10 cellular contexts compared by ENCODE assay signal in the genomic region with DNA sequence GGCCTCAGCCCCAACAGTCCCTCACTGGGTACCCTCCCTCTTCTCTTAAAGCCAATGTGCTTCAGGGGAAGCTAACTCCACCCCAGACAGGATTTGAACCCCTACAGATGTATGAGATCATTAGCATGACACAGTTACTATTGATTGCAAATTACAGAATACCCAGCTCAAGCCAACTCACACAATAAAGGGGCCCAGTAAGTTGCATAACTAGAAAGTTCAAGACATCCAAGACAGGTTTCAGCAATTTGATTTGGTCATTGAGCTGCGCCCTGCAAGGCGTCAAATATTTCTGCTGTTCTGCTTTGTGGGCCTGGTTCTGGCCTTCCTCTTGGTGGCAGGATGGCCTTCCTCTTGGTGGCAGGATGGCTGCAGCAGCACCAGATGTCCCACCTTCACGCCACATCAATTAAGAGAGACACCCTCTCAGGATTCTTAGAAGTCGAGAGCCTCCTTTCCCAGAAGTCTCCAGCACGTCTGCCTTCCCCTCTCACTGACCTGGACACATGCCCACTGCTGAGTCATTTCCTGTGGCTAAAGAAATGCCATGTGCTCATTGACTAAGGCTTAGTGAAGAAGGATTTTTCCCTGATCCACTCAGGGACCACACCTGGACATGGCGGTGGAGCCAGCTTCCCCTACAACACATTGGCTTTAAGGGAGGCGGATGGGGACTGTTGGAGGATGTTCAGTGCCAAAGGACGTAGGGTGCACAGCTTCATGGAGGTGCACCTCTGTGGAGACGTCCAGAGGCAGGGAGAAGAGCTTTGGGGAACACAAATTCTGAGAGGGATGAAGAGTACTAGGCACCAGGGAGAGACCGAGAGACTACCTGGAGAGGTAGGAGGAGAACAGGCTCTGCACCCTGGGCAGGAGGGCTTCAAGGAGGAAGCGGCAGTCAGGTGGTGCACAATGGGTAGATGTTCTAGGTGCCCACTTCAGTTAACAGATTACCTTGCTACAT. TPM values are rescaled to one million over a fixed set of nuclear protein-coding genes. Genes with fewer than 3 reads are reported as not detected.
DNase-seq lines count a peak whose midpoint lies in the region; ATAC-seq and TF ChIP-seq lines count a peak whose summit lies in the region.
"Had no signal": no experiment of that assay in that cellular context is flagged by ENCODE, and none has a peak within 500 bp of the region (broad histone marks: within the 10 kb centered on the region; RNA-seq: fewer than 3 reads in every experiment).

No MANE protein-coding gene starts in this region.

- peaks cover 12 to 62% of the 10 kb centered on the region in 2 experiments for H3K79me1 ChIP-seq in IMR-90 (ENCODE audit: low read depth in 1 of 2, low read length in 2 of 2)

- H3K18ac ChIP-seq in IMR-90 (ENCODE audit: low read depth, low read length): peak overlapping the region; percentile 25; the same call in 1 of the 2 replicates

- peak overlapping the region; percentile 64; the same call in 2 of the 3 replicates for H2BK15ac ChIP-seq in IMR-90 (ENCODE audit: low read depth, low read length)

- H3K56ac ChIP-seq in IMR-90 (ENCODE audit: extremely low read depth, insufficient read depth, low read length): 0 out of 2 replicates have a peak overlapping the region, but pooled peaks have one; percentile 2

- POLR2A ChIA-PET in IMR-90 (lab: Charles Lee; ENCODE audit: unreplicated experiment): no interaction called here
- POLR2A ChIA-PET in CD8-positive, alpha-beta memory T cell (lab: Charles Lee): no interaction called here

- BruUV-seq in IMR-90 (replicated peaks; lab: Mats Ljungman, UMichigan): no TSS peak

- H4K20me1 ChIP-seq in IMR-90 (ENCODE audit: insufficient read depth, low read length): peaks cover 18% of the 10 kb centered on the region; the same call in 1 of the 2 replicates

- H3K23ac ChIP-seq in IMR-90 (ENCODE audit: low read depth, low read length): peak overlapping the region; percentile 46

- DNase-seq in IMR-90: peak; percentile 98
- DNase-seq in brain microvascular endothelial cell: peak; percentile 94
- peak in 1 of 3 donors; percentile 78 for DNase-seq in right lobe of liver
- no peak for DNase-seq in HuH-7.5 (ENCODE audit: low spot score)
- no peak for DNase-seq in CD8-positive, alpha-beta memory T cell
- no peak for DNase-seq in spleen
- DNase-seq: activated effector memory CD4-positive, alpha-beta T cell treated with anti-CD3 and anti-CD28 coated beads, Interleukin-2, amount 50 U/mL, for 16 hours had no signal

- H4K91ac ChIP-seq in IMR-90 (ENCODE audit: insufficient read depth, low read depth, low read length): peak overlapping the region; percentile 93

- peak overlapping the region; percentile 86 for H3K14ac ChIP-seq in IMR-90 (replicated peaks; ENCODE audit: low read depth, low read length)

- H3K79me2 ChIP-seq in ACC112 (ENCODE audit: control insufficient read depth, insufficient read depth, low read length, unreplicated experiment): no peaks in the 10 kb centered on the region

- H3K4ac ChIP-seq in IMR-90 (ENCODE audit: low read depth, low read length): peak overlapping the region; percentile 96

- peak overlapping the region; percentile 99 for H2AK5ac ChIP-seq in IMR-90 (ENCODE audit: low read depth, low read length)

- peaks cover 32% of the 10 kb centered on the region for H3K36me3 ChIP-seq in ACC112 (ENCODE audit: insufficient read depth, low read length)
- peaks cover 48% of the 10 kb centered on the region for H3K36me3 ChIP-seq in IMR-90 (ENCODE audit: control insufficient read depth, insufficient read depth, low read length)
- H3K36me3 ChIP-seq in brain microvascular endothelial cell (replicated peaks): peaks cover 97% of the 10 kb centered on the region
- peaks cover 2 to 34% (median 14%) of the 10 kb centered on the region in 4 donors for H3K36me3 ChIP-seq in right lobe of liver
- peaks cover 8% of the 10 kb centered on the region for H3K36me3 ChIP-seq in CD8-positive, alpha-beta memory T cell (ENCODE audit: insufficient read depth, low read length)
- peaks cover 0 to 99% (median 32%) of the 10 kb centered on the region in 6 donors for H3K36me3 ChIP-seq in spleen

- H3K27ac ChIP-seq in ACC112 (ENCODE audit: low read depth, low read length) (peak overlapping the region; percentile 87), IMR-90 (ENCODE audit: insufficient read depth, low read length) (peak overlapping the region; percentile 3; the same call in 1 of the 2 replicates), brain microvascular endothelial cell (peak overlapping the region; percentile 22), right lobe of liver (peak overlapping the region; percentile 33 to 98 (median 76)), spleen (no peak overlapping the region)
- no peak overlapping the region for H3K27ac ChIP-seq in CD8-positive, alpha-beta memory T cell (ENCODE audit: low read depth, low read length)

- TF ChIP-seq CTCF in IMR-90 (conservative IDR thresholded peaks at IDR 0.05; ENCODE audit: low read depth, low read length) (no peak), brain microvascular endothelial cell (IDR thresholded peaks at IDR 0.05; ENCODE audit: low read depth, low read length, missing control alignments) (no peak), right lobe of liver (IDR thresholded peaks at IDR 0.05) (no peak), spleen (IDR thresholded peaks at IDR 0.05 in 8 of 11, conservative IDR thresholded peaks at IDR 0.05 in 3 of 11) (no peak)

- H3K4me1 ChIP-seq in ACC112 (ENCODE audit: control insufficient read depth, insufficient read depth, low read length, unreplicated experiment): peaks cover 57% of the 10 kb centered on the region
- H3K4me1 ChIP-seq in IMR-90 (ENCODE audit: control insufficient read depth, insufficient read depth, low read length): peaks cover 25% of the 10 kb centered on the region
- H3K4me1 ChIP-seq in right lobe of liver: peaks cover 0 to 48% (median 20%) of the 10 kb centered on the region in 4 donors
- no peaks in the 10 kb centered on the region for H3K4me1 ChIP-seq in CD8-positive, alpha-beta memory T cell (ENCODE audit: insufficient read depth, low read length)
- peaks cover 0 to 17% (median 0%) of the 10 kb centered on the region in 6 donors for H3K4me1 ChIP-seq in spleen

- H3K4me2 ChIP-seq in IMR-90 (ENCODE audit: low read depth, low read length): no peak overlapping the region

- peak overlapping the region; percentile 90 for H2BK120ac ChIP-seq in IMR-90 (ENCODE audit: low read depth, low read length)

- H3K9me1 ChIP-seq in IMR-90 (ENCODE audit: insufficient read depth, low read length): peaks cover 38% of the 10 kb centered on the region

- H3K4me1 Mint-ChIP-seq in CD8-positive, alpha-beta memory T cell: no peaks in the 10 kb centered on the region

- H2AK9ac ChIP-seq in IMR-90 (replicated peaks; ENCODE audit: low read depth, low read length, poor library complexity): peak overlapping the region; percentile 93

- peaks cover 14 to 57% (median 19%) of the 10 kb centered on the region in 3 donors for H3K36me3 Mint-ChIP-seq in CD8-positive, alpha-beta memory T cell

- intact Hi-C loops in IMR-90 (cut with micrococcal nuclease) (loop anchor here (5.0 kb wide), 2 partner anchors 94 to 209 kb away; no protein-coding TSS in a partner anchor), right lobe of liver (cut with DNase I) (loop anchor here in 1 of 2 donors (10.0 kb wide), 1 partner anchor 47 kb away; no protein-coding TSS in a partner anchor), spleen (cut with DNase I; ENCODE audit: low total_unique reads) (no loop called here)

- no peaks in the 10 kb centered on the region for H3K27me3 ChIP-seq in ACC112 (ENCODE audit: insufficient read depth, low read length)
- no peaks in the 10 kb centered on the region for H3K27me3 ChIP-seq in IMR-90 (ENCODE audit: control insufficient read depth, insufficient read depth, low read length)
- no peaks in the 10 kb centered on the region for H3K27me3 ChIP-seq in brain microvascular endothelial cell (replicated peaks)
- no peaks in the 10 kb centered on the region for H3K27me3 ChIP-seq in right lobe of liver
- H3K27me3 ChIP-seq in CD8-positive, alpha-beta memory T cell (ENCODE audit: insufficient read depth, low read length, poor library complexity, severe bottlenecking): no peaks in the 10 kb centered on the region
- H3K27me3 ChIP-seq in spleen (replicated peaks in 1 of 7): no peaks in the 10 kb centered on the region

- H3K4me3 ChIP-seq in ACC112 (ENCODE audit: low read depth, low read length): peak overlapping the region; percentile 33; the same call in 1 of the 2 replicates
- H3K4me3 ChIP-seq in IMR-90 (ENCODE audit: insufficient read depth, low read depth, low read length): no peak overlapping the region
- no peak overlapping the region for H3K4me3 ChIP-seq in brain microvascular endothelial cell (ENCODE audit: low read depth, low read length)
- no peak overlapping the region for H3K4me3 ChIP-seq in right lobe of liver
- H3K4me3 ChIP-seq in CD8-positive, alpha-beta memory T cell (ENCODE audit: low read length): no peak overlapping the region
- no peak overlapping the region for H3K4me3 ChIP-seq in spleen

- peak overlapping the region in 2 of 8 donors; percentile 15 to 42 for H3K27ac Mint-ChIP-seq in CD8-positive, alpha-beta memory T cell

- peak overlapping the region in 1 of 7 donors; percentile 7 for H3K4me3 Mint-ChIP-seq in CD8-positive, alpha-beta memory T cell
- H3K4me3 Mint-ChIP-seq: IgD-negative memory B cell had no signal

- WGBS in IMR-90 (ENCODE audit: extremely low coverage in 2 of 2, insufficient read length in 1 of 2), 2 experiments: 100% methylated on average over 2 of the region's 11 CpGs; no CpG with 5 or more reads in 1 of the 2 experiments
- WGBS in right lobe of liver (ENCODE audit: insufficient coverage, low coverage, low lambda C conversion rate, missing lambda C conversion rate): 83% methylated on average over 8 of the region's 11 CpGs
- WGBS in spleen, 5 donors: 72 to 87% (median 81%) methylated on average over 11 of the region's 11 CpGs

- H3K9ac ChIP-seq in IMR-90 (ENCODE audit: low read depth, low read length): no peak overlapping the region

- TF ChIP-seq POLR2A in IMR-90 (IDR thresholded peaks at IDR 0.05; ENCODE audit: low read depth, low read length) (no peak), right lobe of liver (IDR thresholded peaks at IDR 0.05) (no peak), spleen (IDR thresholded peaks at IDR 0.05) (no peak)

- peaks cover 2% of the 10 kb centered on the region; the same call in 1 of the 2 replicates for H3K9me3 ChIP-seq in IMR-90 (ENCODE audit: control insufficient read depth, insufficient read depth, low read length)
- no peaks in the 10 kb centered on the region for H3K9me3 ChIP-seq in right lobe of liver
- H3K9me3 ChIP-seq in CD8-positive, alpha-beta memory T cell (ENCODE audit: low read length): no peaks in the 10 kb centered on the region
- H3K9me3 ChIP-seq in spleen: no peaks in the 10 kb centered on the region

- in situ Hi-C loops in IMR-90 (cut with MboI; ENCODE audit: low sequenced_read_pairs): no loop called here
- in situ Hi-C loops in brain microvascular endothelial cell (cut with HindIII; ENCODE audit: low pct_ligation_motif_present, low sequenced_read_pairs): loop anchor here (25.0 kb wide), 1 partner anchor 149 kb away; a partner anchor contains a TSS

- H2BK5ac ChIP-seq in IMR-90 (ENCODE audit: low read depth, low read length, poor library complexity, severe bottlenecking): peak overlapping the region; percentile 73

- no peaks in the 10 kb centered on the region for H3K27me3 Mint-ChIP-seq in CD8-positive, alpha-beta memory T cell
- H3K27me3 Mint-ChIP-seq: IgD-negative memory B cell had no signal

- no peaks in the 10 kb centered on the region for H3K9me3 Mint-ChIP-seq in CD8-positive, alpha-beta memory T cell
- H3K9me3 Mint-ChIP-seq: IgD-negative memory B cell had no signal

- H2AFZ ChIP-seq in ACC112 (ENCODE audit: low read length, unreplicated experiment) (no peak overlapping the region), IMR-90 (replicated peaks; ENCODE audit: low read length, poor library complexity) (peak overlapping the region; percentile 60)

- peak overlapping the region; percentile 10 to 81 for H4K8ac ChIP-seq in IMR-90 (ENCODE audit: low read depth in 2 of 2, low read length in 2 of 2)

- ATAC-seq in IMR-90 (ENCODE audit: low read depth): peak; percentile 47
- ATAC-seq in right lobe of liver: peak in 1 of 4 donors; percentile 22
- no peak for ATAC-seq in HG02938 (IDR thresholded peaks at IDR 0.05; ENCODE audit: unreplicated experiment)

- no peak for TF ChIP-seq RAD21 in IMR-90 (IDR thresholded peaks at IDR 0.05; ENCODE audit: low read length)

- dilution Hi-C loops in IMR-90 (cut with HindIII; ENCODE audit: low sequenced_read_pairs, unreplicated experiment): no loop called here

- CTCF ChIA-PET in IMR-90 (lab: Yijun Ruan, JAX): no interaction called here
- CTCF ChIA-PET in CD8-positive, alpha-beta memory T cell (lab: Charles Lee): interaction anchor here (1.2 to 1.7 kb wide), 2 partner anchors 15 to 16 kb away, joined by 3 to 4 read pairs; no protein-coding TSS in a partner anchor

- peak overlapping the region; percentile 3 for H4K5ac ChIP-seq in IMR-90 (ENCODE audit: low read depth, low read length)

- peak overlapping the region; percentile 90 for H2BK20ac ChIP-seq in IMR-90 (ENCODE audit: low read depth, low read length)

RNA-seq across cellular contexts. Expression of a gene that starts 49.1 kb away (rescaled TPM):
- total RNA-seq in IMR-90 (2012; rRNA removed): not detected in 2 replicates
- not detected in 2 replicates for polyA plus RNA-seq in IMR-90 (2012; rRNA removed)
- not detected in 2 replicates for polyA plus RNA-seq in IMR-90 (2012; cell fraction: cytosol; rRNA removed)
- not detected in 2 replicates for polyA plus RNA-seq in IMR-90 (2012; cell fraction: nucleus; rRNA removed; ENCODE audit: low replicate concordance)
- total RNA-seq in right lobe of liver: 100 to 1,000 TPM in 1 of 6 experiments, 10 to 100 TPM in 5; 32.9 to 134 (median 61.0) TPM
- not detected for total RNA-seq in CD8-positive, alpha-beta memory T cell
- polyA plus RNA-seq in CD8-positive, alpha-beta memory T cell: not detected
- total RNA-seq in spleen: 100 to 1,000 TPM in 6 of 7 donors, 10 to 100 TPM in 1; 64.7 to 245 (median 172) TPM
- polyA plus RNA-seq in spleen: 100 to 1,000 TPM in 1 of 3 donors, 10 to 100 TPM in 2; 52.1 to 102 (median 52.9) TPM

Comparison
In these comparisons a context has a peak if more than half of its experiments do, and no peak if none do; other contexts are left out.
1. H3K27ac ChIP-seq: peak in ACC112 (single experiment), IMR-90 (single experiment), brain microvascular endothelial cell (single experiment) and right lobe of liver (3 of 3); none in CD8-positive, alpha-beta memory T cell (single experiment) and spleen (0 of 8).
2. DNase-seq: peak in IMR-90 (single experiment) and brain microvascular endothelial cell (single experiment); none in HuH-7.5 (single experiment), CD8-positive, alpha-beta memory T cell (0 of 5) and spleen (single experiment).
3. RNA of a gene that starts 49.1 kb away (total RNA-seq): 64.7 to 245 TPM in spleen and 32.9 to 134 TPM in right lobe of liver; not detected in CD8-positive, alpha-beta memory T cell and not detected in IMR-90; every median in the first group is over 10 times any median in the second.